ENCODE assay signal across 14 cellular contexts in the genomic region with DNA sequence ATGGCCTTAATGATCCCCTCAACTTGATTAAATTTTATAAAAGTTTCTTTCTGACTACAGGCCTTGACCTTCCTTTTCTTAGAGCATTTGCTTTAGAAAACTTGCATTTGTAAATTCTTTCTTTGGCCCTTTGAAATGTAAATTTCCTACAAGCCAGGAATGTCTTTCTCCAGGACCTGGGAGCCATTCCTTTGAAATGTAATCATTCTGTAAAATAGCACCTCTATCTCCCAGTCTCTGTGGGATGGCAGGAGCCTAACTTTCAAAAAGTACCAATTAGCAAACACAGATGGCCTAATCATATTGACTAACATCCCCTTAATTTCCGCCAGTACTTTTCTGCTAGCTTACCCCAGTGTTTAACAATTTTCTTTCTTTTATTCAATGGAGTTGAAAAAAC.
DNase-seq lines count a peak whose midpoint lies in the region; FAIRE-seq and TF ChIP-seq lines count a peak whose summit lies in the region.
"Had no signal": no experiment of that assay in that cellular context is flagged by ENCODE, and none has a peak within 500 bp of the region (broad histone marks: within the 10 kb centered on the region; RNA-seq: fewer than 3 reads in every experiment).

No MANE protein-coding gene starts in this region.

- H3K4me2 ChIP-seq in H9 (ENCODE audit: insufficient read depth, insufficient read length, low read length) = no peak overlapping the region
- H3K4me2 ChIP-seq: A549 had no signal

- TF ChIP-seq CTCF in H9 (conservative IDR thresholded peaks at IDR 0.05) (no peak), chondrocyte (IDR thresholded peaks at IDR 0.05) (no peak), osteocyte (IDR thresholded peaks at IDR 0.05) (no peak), kidney (IDR thresholded peaks at IDR 0.05; ENCODE audit: borderline replicate concordance, extremely low read depth, insufficient read depth) (no peak)

- no peak overlapping the region for H3K4ac ChIP-seq in H9 (ENCODE audit: low read depth, low read length)

- no peaks in the 10 kb centered on the region for H3K27me3 ChIP-seq in H9 (ENCODE audit: insufficient read depth, low read length)
- H3K27me3 ChIP-seq in iPS-20b (ENCODE audit: insufficient read depth, low read length) = no peaks in the 10 kb centered on the region

- no peak overlapping the region for H2BK5ac ChIP-seq in H9 (ENCODE audit: insufficient read length, low read length)

- H3K9me3 Mint-ChIP-seq in H9 = no peaks in the 10 kb centered on the region
- H3K9me3 Mint-ChIP-seq in chondrocyte (ENCODE audit: low read depth) = no peaks in the 10 kb centered on the region
- no peaks in the 10 kb centered on the region for H3K9me3 Mint-ChIP-seq in osteocyte (ENCODE audit: unreplicated experiment)

- no peak overlapping the region for H3T11ph ChIP-seq in H9 (ENCODE audit: low read length)

- no peak for FAIRE-seq in kidney (lab: Jason Lieb, UNC)
- FAIRE-seq: A549 had no signal

- peak; percentile 59 for DNase-seq in H9
- no peak for DNase-seq in chondrocyte (ENCODE audit: low spot score)
- no peak for DNase-seq in osteocyte (ENCODE audit: extremely low spot score, unreplicated experiment)
- no peak for DNase-seq in occipital lobe (lab: John Stamatoyannopoulos, UW)
- no peak for DNase-seq in kidney
- no peak for DNase-seq in cerebellum (ENCODE audit: low spot score)
- DNase-seq: KG1, NCI-H1092 treated with DMSO at 0.1 percent for 48 hours, NCI-H1694 treated with DMSO at 0.1 percent for 48 hours, NCI-H774 had no signal

- H3K9me3 ChIP-seq in H9 (ENCODE audit: control insufficient read depth, low read depth, low read length) (no peaks in the 10 kb centered on the region), iPS-20b (ENCODE audit: insufficient read depth, low read depth, low read length) (no peaks in the 10 kb centered on the region), kidney (ENCODE audit: control insufficient read depth in 1 of 2, low read length in 2 of 2) (no peaks in the 10 kb centered on the region)
- H3K9me3 ChIP-seq: A549 had no signal

- H3K56ac ChIP-seq in H9 (ENCODE audit: insufficient read length, low read depth, low read length) = no peak overlapping the region

- no CpG with 5 or more reads among the region's 1 CpG for WGBS in H9 (ENCODE audit: extremely low coverage, insufficient read length, low lambda C conversion rate)

- no peak overlapping the region for H3K23ac ChIP-seq in H9 (ENCODE audit: insufficient read length, low read depth, low read length)

- no peak overlapping the region for H2BK20ac ChIP-seq in H9 (ENCODE audit: low read depth, low read length, poor library complexity, severe bottlenecking)

- H2AK5ac ChIP-seq in H9 (ENCODE audit: insufficient read length, low read length) = no peak overlapping the region

- H3K23me2 ChIP-seq in H9 (ENCODE audit: insufficient read length, low read depth, low read length, poor library complexity, severe bottlenecking) = no peaks in the 10 kb centered on the region

- H3K4me1 ChIP-seq in H9 (ENCODE audit: insufficient read depth, low read length) (peaks cover 3% of the 10 kb centered on the region; the same call in 1 of the 2 replicates), iPS-20b (ENCODE audit: insufficient read depth, low read length) (peaks cover 27% of the 10 kb centered on the region), kidney (ENCODE audit: control insufficient read depth in 1 of 2, insufficient read depth in 1 of 2, low read depth in 1 of 2, low read length in 2 of 2) (no peaks in the 10 kb centered on the region)
- H3K4me1 ChIP-seq: A549 had no signal

- H4K8ac ChIP-seq in H9 (replicated peaks; ENCODE audit: insufficient read length, low read depth, low read length) = no peak overlapping the region

- no peak overlapping the region for H3K9ac ChIP-seq in H9 (ENCODE audit: extremely low read depth, insufficient read length, low read length)
- H3K9ac ChIP-seq in iPS-20b (ENCODE audit: low read depth, low read length) = no peak overlapping the region
- H3K9ac ChIP-seq in kidney (ENCODE audit: low read length in 2 of 2) = no peak overlapping the region

- H3K36me3 ChIP-seq in iPS-20b (ENCODE audit: insufficient read depth, low read depth, low read length) (no peaks in the 10 kb centered on the region), kidney (ENCODE audit: control insufficient read depth in 1 of 2, insufficient read depth in 2 of 2, low read length in 2 of 2) (no peaks in the 10 kb centered on the region)

- H2BK15ac ChIP-seq in H9 (ENCODE audit: low read depth, low read length) = no peak overlapping the region

- H3K27me3 Mint-ChIP-seq in H9 (ENCODE audit: low read depth) (peaks cover 5% of the 10 kb centered on the region), chondrocyte (ENCODE audit: low read depth) (no peaks in the 10 kb centered on the region), osteocyte (ENCODE audit: unreplicated experiment) (no peaks in the 10 kb centered on the region)

- H2BK12ac ChIP-seq in H9 (ENCODE audit: insufficient read length, low read depth, low read length) = no peak overlapping the region

- H3K4me3 Mint-ChIP-seq in H9 = peak overlapping the region; percentile 40 to 48; a peak in 4 of 5 replicates
- no peak overlapping the region for H3K4me3 Mint-ChIP-seq in chondrocyte (ENCODE audit: unreplicated experiment)
- no peak overlapping the region for H3K4me3 Mint-ChIP-seq in osteocyte (ENCODE audit: unreplicated experiment)

- intact Hi-C loops in kidney (cut with DNase I) = no loop called here

- H3K27ac ChIP-seq in H9 (ENCODE audit: insufficient read length, low read depth, low read length) (no peak overlapping the region), iPS-20b (ENCODE audit: low read length) (no peak overlapping the region), kidney (ENCODE audit: low read depth in 2 of 2, low read length in 2 of 2) (no peak overlapping the region)
- H3K27ac ChIP-seq: A549, C4-2B, HL-60 had no signal

- no peak overlapping the region for H4K91ac ChIP-seq in H9 (ENCODE audit: insufficient read length, low read depth, low read length)

- H3K79me1 ChIP-seq in H9 (ENCODE audit: insufficient read depth, low read depth, low read length, poor library complexity, severe bottlenecking) = no peaks in the 10 kb centered on the region

- no peak overlapping the region for H3K14ac ChIP-seq in H9 (ENCODE audit: insufficient read depth, low read length)

- H2BK120ac ChIP-seq in H9 (ENCODE audit: low read depth, low read length, poor library complexity, severe bottlenecking) = no peak overlapping the region

- H3K27ac Mint-ChIP-seq in H9 (peak overlapping the region; percentile 25 to 95 (median 90); a peak in 4 of 7 replicates), chondrocyte (ENCODE audit: unreplicated experiment) (peak overlapping the region; percentile 27), osteocyte (ENCODE audit: unreplicated experiment) (peak overlapping the region; percentile 28)

- no peaks in the 10 kb centered on the region for H3K79me2 ChIP-seq in H9 (ENCODE audit: insufficient read depth, low read length)

- H3K4me3 ChIP-seq in iPS-20b (ENCODE audit: low read length) (peak overlapping the region; percentile 54), kidney (ENCODE audit: low read length in 2 of 2) (no peak overlapping the region)
- H3K4me3 ChIP-seq: A549 had no signal

- no peak overlapping the region for H4K5ac ChIP-seq in H9 (ENCODE audit: insufficient read length, low read depth, low read length)

- H3K4me1 Mint-ChIP-seq in H9 (peaks cover 49 to 55% of the 10 kb centered on the region in 2 experiments), chondrocyte (ENCODE audit: low read depth) (peaks cover 25% of the 10 kb centered on the region), osteocyte (ENCODE audit: unreplicated experiment) (peaks cover 32% of the 10 kb centered on the region)

- H2AFZ ChIP-seq in H9 (ENCODE audit: low read length) = no peak overlapping the region

- H3K18ac ChIP-seq in H9 (ENCODE audit: insufficient read length, low read depth, low read length) = no peak overlapping the region

- H3K36me3 Mint-ChIP-seq in H9 (ENCODE audit: insufficient read depth in 1 of 3, low read depth in 3 of 3) (peaks cover 0 to 4% (median 0%) of the 10 kb centered on the region in 3 experiments; a peak in 2 of 7 replicates), chondrocyte (ENCODE audit: low read depth) (no peaks in the 10 kb centered on the region), osteocyte (ENCODE audit: unreplicated experiment) (no peaks in the 10 kb centered on the region)

- H4K20me1 ChIP-seq in H9 (ENCODE audit: control insufficient read depth, insufficient read depth, insufficient read length) = no peaks in the 10 kb centered on the region

Comparison
In these comparisons a context has a peak if more than half of its experiments do, and no peak if none do; other contexts are left out.
1. H3K27ac Mint-ChIP-seq: peak in every context shown above with its lines; median percentile 90 in H9; 28 in osteocyte; 27 in chondrocyte.
2. H3K4me3 Mint-ChIP-seq: peak in H9 (2 of 2); none in chondrocyte (single experiment) and osteocyte (single experiment).